Comparison of ENCODE assay signal across 28 cellular contexts in genomic region chr6:54431466-54431865, GRCh38.
A peak's percentile ranks its signal among the peaks of the same experiment; 100 is the strongest.
DNase-seq lines count a peak whose midpoint lies in the region; ATAC-seq and TF ChIP-seq lines count a peak whose summit lies in the region.
"Had no signal": no experiment of that assay in that cellular context is flagged by ENCODE, and none has a peak within 500 bp of the region (broad histone marks: within the 10 kb centered on the region; RNA-seq: fewer than 3 reads in every experiment).

No MANE protein-coding gene starts in this region.

- ATAC-seq in GM18867 (IDR thresholded peaks at IDR 0.05; ENCODE audit: unreplicated experiment) (peak; percentile 17), GM19463 (IDR thresholded peaks at IDR 0.05; ENCODE audit: unreplicated experiment) (no peak), foreskin keratinocyte (no peak)
- ATAC-seq in activated CD4-positive, CD25-positive, alpha-beta regulatory T cell treated with anti-CD3 and anti-CD28 coated beads, Interleukin-2, amount 50 U/mL, for 24 hours, result no peak
- ATAC-seq: GM23338; Panc1; stimulated activated effector memory CD8-positive, alpha-beta T cell treated with anti-CD3 and anti-CD28 coated beads, Interleukin-12 subunit alpha, Interleukin-12 subunit beta, amount 100 ng/mL, for 72 hours had no signal

- no peak overlapping the region for H3K27ac ChIP-seq in ACC112 (ENCODE audit: low read depth, low read length)
- H3K27ac ChIP-seq in foreskin keratinocyte, result no peak overlapping the region
- H3K27ac ChIP-seq: brain microvascular endothelial cell, C4-2B, hepatocyte, KMS-11, left ventricle myocardium inferior had no signal

- TF ChIP-seq CTCF in fibroblast of pulmonary artery (IDR thresholded peaks at IDR 0.05; ENCODE audit: low read length, missing control alignments) (no peak), foreskin keratinocyte (conservative IDR thresholded peaks at IDR 0.05) (no peak)

- H3K4me3 ChIP-seq in ACC112 (ENCODE audit: low read depth, low read length) (no peak overlapping the region), adipocyte (ENCODE audit: low read length) (peak overlapping the region; percentile 8), fibroblast of pulmonary artery (replicated peaks; ENCODE audit: low read depth, low read length) (no peak overlapping the region)
- H3K4me3 ChIP-seq: GM23338, hepatocyte, left ventricle myocardium inferior had no signal

- no peak overlapping the region for H3K9ac ChIP-seq in adipocyte (ENCODE audit: low read length)
- H3K9ac ChIP-seq: KMS-11 had no signal

- H3K79me2 ChIP-seq in ACC112 (ENCODE audit: control insufficient read depth, insufficient read depth, low read length, unreplicated experiment), result no peaks in the 10 kb centered on the region
- H3K79me2 ChIP-seq: hepatocyte had no signal

- no peaks in the 10 kb centered on the region for H3K27me3 ChIP-seq in ACC112 (ENCODE audit: insufficient read depth, low read length)
- no peaks in the 10 kb centered on the region for H3K27me3 ChIP-seq in adipocyte (replicated peaks; ENCODE audit: control insufficient read depth, insufficient read depth, low read length)
- no peaks in the 10 kb centered on the region for H3K27me3 ChIP-seq in foreskin keratinocyte
- H3K27me3 ChIP-seq: brain microvascular endothelial cell, hepatocyte had no signal

- H3K4me1 ChIP-seq in ACC112 (ENCODE audit: control insufficient read depth, insufficient read depth, low read length, unreplicated experiment) (peaks cover 23% of the 10 kb centered on the region), adipocyte (ENCODE audit: control insufficient read depth, insufficient read depth, low read length) (peaks cover 12% of the 10 kb centered on the region), foreskin keratinocyte (peaks cover 17% of the 10 kb centered on the region)
- H3K4me1 ChIP-seq: left ventricle myocardium inferior had no signal

- H2AFZ ChIP-seq in ACC112 (ENCODE audit: low read length, unreplicated experiment), result peak overlapping the region; percentile 47
- H2AFZ ChIP-seq: GM23338, hepatocyte had no signal

- H3K36me3 ChIP-seq in ACC112 (ENCODE audit: insufficient read depth, low read length) (no peaks in the 10 kb centered on the region), adipocyte (ENCODE audit: control insufficient read depth, insufficient read depth, low read length, severe bottlenecking) (no peaks in the 10 kb centered on the region)
- H3K36me3 ChIP-seq: brain microvascular endothelial cell, left ventricle myocardium inferior had no signal

- DNase-seq in adipocyte (ENCODE audit: low read depth) (peak; percentile 78), fibroblast of pulmonary artery (ENCODE audit: low read depth) (peak; percentile 40), foreskin keratinocyte (no peak), AG20443 (ENCODE audit: low spot score) (no peak)
- DNase-seq: activated CD4-positive, alpha-beta T cell treated with anti-CD3 and anti-CD28 coated beads for 4 hours; activated CD8-positive, alpha-beta memory T cell treated with anti-CD3 and anti-CD28 coated beads for 24 hours; activated gamma-delta T cell; activated T-cell treated with anti-CD3 and anti-CD28 coated beads, Interleukin-2, amount 50 U/mL, for 1 hour; brain microvascular endothelial cell; DMS79 treated with DMSO at 0.1 percent for 48 hours; left ventricle myocardium inferior; naive B cell; NCI-H1436 treated with DMSO at 0.1 percent for 48 hours; NCI-H524; NK-92 treated with Interleukin-12 subunit alpha and Interleukin-12 subunit beta, amount 100 ng/mL, for 24 hours; occipital lobe; small intestine; stimulated activated CD4-positive, alpha-beta T cell treated with anti-CD3 and anti-CD28 coated beads, Interleukin-2, amount 100 ng/mL, for 24 hours had no signal

- H3K9me3 ChIP-seq in adipocyte (ENCODE audit: control insufficient read depth, low read length), result no peaks in the 10 kb centered on the region
- H3K9me3 ChIP-seq: left ventricle myocardium inferior had no signal

Comparison
In these comparisons a context has a peak if more than half of its experiments do, and no peak if none do; other contexts are left out.
1. DNase-seq: peak in adipocyte (single experiment) and fibroblast of pulmonary artery (single experiment); none in foreskin keratinocyte (0 of 2) and AG20443 (single experiment).